In genomic region chr20:57087705-57088104, GRCh38 we compare ENCODE assay signal across 28 cellular contexts.
"Had no signal": no experiment of that assay in that cellular context is flagged by ENCODE, and none has a peak within 500 bp of the region (broad histone marks: within the 10 kb centered on the region; RNA-seq: fewer than 3 reads in every experiment).

No MANE protein-coding gene starts in this region.

- H3K27me3 ChIP-seq: ascending aorta had no signal

- H3K4me3 ChIP-seq: ascending aorta, esophagus muscularis mucosa, gastroesophageal sphincter had no signal

- H3K4me3 Mint-ChIP-seq: activated CD4-positive, alpha-beta memory T cell treated with anti-CD3 and anti-CD28 coated beads, Interleukin-2, amount 10 ng/mL, durations not matched to agents 7 days and 5 days; activated CD4-positive, alpha-beta T cell treated with anti-CD3 and anti-CD28 coated beads, Interleukin-2, amount 10 ng/mL, durations not matched to agents 7 days and 5 days; activated naive CD4-positive, alpha-beta T cell treated with anti-CD3 and anti-CD28 coated beads, Interleukin-2, amount 10 ng/mL, durations not matched to agents 7 days and 5 days; activated naive CD8-positive, alpha-beta T cell treated with anti-CD3 and anti-CD28 coated beads, Interleukin-2, amount 10 ng/mL, durations not matched to agents 7 days and 5 days; activated T-cell treated with anti-CD3 and anti-CD28 coated beads, Interleukin-2, amount 50 U/mL, for 24 hours; activated T-cell treated with anti-CD3 and anti-CD28 coated beads, Interleukin-2, amount 50 U/mL, for 72 hours; brain; central memory CD8-positive, alpha-beta T cell; effector memory CD8-positive, alpha-beta T cell had no signal

- H3K36me3 Mint-ChIP-seq: activated naive CD4-positive, alpha-beta T cell treated with anti-CD3 and anti-CD28 coated beads, Interleukin-2, amount 10 ng/mL, durations not matched to agents 7 days and 5 days; activated naive CD4-positive, alpha-beta T cell treated with anti-CD3 and anti-CD28 coated beads, Interleukin-2, amount 50 U/mL, for 72 hours; activated naive CD8-positive, alpha-beta T cell treated with anti-CD3 and anti-CD28 coated beads, Interleukin-2, amount 10 ng/mL, durations not matched to agents 7 days and 5 days; brain had no signal

- H3K27ac ChIP-seq: ascending aorta, esophagus muscularis mucosa, foreskin keratinocyte, gastroesophageal sphincter had no signal

- H3K9me3 ChIP-seq: ascending aorta had no signal

- H3K4me1 ChIP-seq: ascending aorta, foreskin keratinocyte had no signal

- FAIRE-seq: bronchial epithelial cell, colon had no signal

- DNase-seq: activated CD4-positive, alpha-beta memory T cell treated with anti-CD3 and anti-CD28 coated beads, Interleukin-2, amount 10 ng/mL, durations not matched to agents 7 days and 5 days; activated CD4-positive, alpha-beta T cell treated with anti-CD3 and anti-CD28 coated beads for 1 hour; activated CD4-positive, alpha-beta T cell treated with anti-CD3 and anti-CD28 coated beads for 4 hours; activated CD4-positive, alpha-beta T cell treated with anti-CD3 and anti-CD28 coated beads, Interleukin-2, amount 10 ng/mL, durations not matched to agents 7 days and 5 days; activated CD4-positive, alpha-beta T cell treated with anti-CD3 and anti-CD28 coated beads, Interleukin-2, amount 50 U/mL, for 4 hours; activated CD8-positive, alpha-beta memory T cell treated with anti-CD3 and anti-CD28 coated beads, Interleukin-2, amount 50 U/mL, for 48 hours; activated gamma-delta T cell; activated naive CD4-positive, alpha-beta T cell; activated naive CD4-positive, alpha-beta T cell treated with anti-CD3 and anti-CD28 coated beads, Interleukin-2, amount 10 ng/mL, durations not matched to agents 7 days and 5 days; activated naive CD8-positive, alpha-beta T cell treated with anti-CD3 and anti-CD28 coated beads, Interleukin-2, amount 10 ng/mL, durations not matched to agents 7 days and 5 days; activated T-cell treated with anti-CD3 and anti-CD28 coated beads for 4 hours; activated T-cell treated with anti-CD3 and anti-CD28 coated beads, Interleukin-2, amount 50 U/mL, for 24 hours; activated T-cell treated with anti-CD3 and anti-CD28 coated beads, Interleukin-2, amount 50 U/mL, for 72 hours; cortex of kidney; dermis blood vessel endothelial cell; effector CD4-positive, alpha-beta T cell; effector memory CD8-positive, alpha-beta T cell; erythroblast; T-helper 2 cell had no signal

- ATAC-seq: activated naive CD4-positive, alpha-beta T cell treated with anti-CD3 and anti-CD28 coated beads, Interleukin-2, amount 50 U/mL, for 72 hours; activated T-cell treated with anti-CD3 and anti-CD28 coated beads, Interleukin-2, amount 50 U/mL, for 72 hours; effector memory CD8-positive, alpha-beta T cell; gastroesophageal sphincter had no signal

- H3K36me3 ChIP-seq: ascending aorta, esophagus muscularis mucosa, gastroesophageal sphincter had no signal

- H3K27ac Mint-ChIP-seq: activated CD4-positive, alpha-beta memory T cell treated with anti-CD3 and anti-CD28 coated beads, Interleukin-2, amount 10 ng/mL, durations not matched to agents 7 days and 5 days; activated CD4-positive, alpha-beta T cell treated with anti-CD3 and anti-CD28 coated beads, Interleukin-2, amount 10 ng/mL, durations not matched to agents 7 days and 5 days; activated naive CD4-positive, alpha-beta T cell treated with anti-CD3 and anti-CD28 coated beads, Interleukin-2, amount 10 ng/mL, durations not matched to agents 7 days and 5 days; activated naive CD4-positive, alpha-beta T cell treated with anti-CD3 and anti-CD28 coated beads, Interleukin-2, amount 50 U/mL, for 72 hours; activated naive CD8-positive, alpha-beta T cell treated with anti-CD3 and anti-CD28 coated beads, Interleukin-2, amount 10 ng/mL, durations not matched to agents 7 days and 5 days; activated T-cell treated with anti-CD3 and anti-CD28 coated beads, Interleukin-2, amount 50 U/mL, for 24 hours; activated T-cell treated with anti-CD3 and anti-CD28 coated beads, Interleukin-2, amount 50 U/mL, for 72 hours; brain; effector memory CD8-positive, alpha-beta T cell had no signal

- H3K27me3 Mint-ChIP-seq: activated CD4-positive, alpha-beta T cell treated with anti-CD3 and anti-CD28 coated beads, Interleukin-2, amount 10 ng/mL, durations not matched to agents 7 days and 5 days; central memory CD8-positive, alpha-beta T cell had no signal
